In the genomic region with DNA sequence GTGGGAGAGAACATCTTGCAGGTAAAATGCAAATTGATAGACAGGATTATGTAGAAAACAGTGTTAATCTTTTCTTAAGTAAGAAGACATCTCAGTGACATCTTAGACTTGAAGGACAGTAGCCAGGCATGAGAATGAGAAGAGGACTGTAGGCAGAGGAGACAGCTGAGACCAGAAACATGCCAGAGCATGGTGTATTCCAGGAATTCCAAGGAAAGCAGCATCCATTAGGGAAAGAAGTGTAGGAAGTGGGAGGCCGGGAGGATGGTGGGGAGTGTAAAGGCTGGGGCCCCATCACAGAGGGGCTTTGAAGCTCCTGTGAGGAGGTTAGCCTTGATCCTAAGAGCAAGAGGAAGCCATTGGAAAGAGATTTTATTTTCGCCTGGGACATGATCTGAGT, we compare ENCODE assay signal across 14 cellular contexts.
"Had no signal": no experiment of that assay in that cellular context is flagged by ENCODE, and none has a peak within 500 bp of the region (broad histone marks: within the 10 kb centered on the region; RNA-seq: fewer than 3 reads in every experiment).

No MANE protein-coding gene starts in this region.

- H3K27me3 ChIP-seq: dorsolateral prefrontal cortex, foreskin keratinocyte, heart left ventricle, left lung, spleen had no signal

- H3K27ac Mint-ChIP-seq: nephron, T-cell had no signal

- H3K9me3 ChIP-seq: heart left ventricle, left lung, psoas muscle, spleen had no signal

- H3K9me3 Mint-ChIP-seq: nephron, T-cell had no signal

- H3K27ac ChIP-seq: dorsolateral prefrontal cortex, foreskin keratinocyte, heart left ventricle, left lung, psoas muscle, spleen, WERI-Rb-1 had no signal

- ATAC-seq: foreskin keratinocyte, heart left ventricle, left lung, psoas muscle, T-cell had no signal

- H3K4me3 ChIP-seq: dorsolateral prefrontal cortex, heart left ventricle, left lung, psoas muscle, spleen had no signal

- DNase-seq: activated CD4-positive, alpha-beta T cell treated with anti-CD3 and anti-CD28 coated beads for 48 hours; activated CD8-positive, alpha-beta memory T cell treated with anti-CD3 and anti-CD28 coated beads for 24 hours; activated naive CD4-positive, alpha-beta T cell treated with anti-CD3 and anti-CD28 coated beads, Interleukin-2, amount 50 U/mL, for 16 hours; dorsolateral prefrontal cortex; foreskin keratinocyte; heart left ventricle; islet precursor cell; left lung; psoas muscle; spleen; stimulated activated CD4-positive, alpha-beta T cell treated with anti-CD3 and anti-CD28 coated beads, Interleukin-1b, Interleukin-23, amount 100 ng/mL, for 48 hours; T-cell; WERI-Rb-1 had no signal

- H3K4me3 Mint-ChIP-seq: nephron, T-cell had no signal

- H3K4me1 ChIP-seq: foreskin keratinocyte, left lung had no signal

- H3K36me3 ChIP-seq: heart left ventricle, left lung, spleen, WERI-Rb-1 had no signal

- H3K27me3 Mint-ChIP-seq: T-cell had no signal
